ENCODE assay signal across 23 cellular contexts in genomic region chr2:180405520-180405919, GRCh38.
A peak's percentile ranks its signal among the peaks of the same experiment; 100 is the strongest.
DNase-seq lines count a peak whose midpoint lies in the region; ATAC-seq, FAIRE-seq and TF ChIP-seq lines count a peak whose summit lies in the region.
"Had no signal": no experiment of that assay in that cellular context is flagged by ENCODE, and none has a peak within 500 bp of the region (broad histone marks: within the 10 kb centered on the region; RNA-seq: fewer than 3 reads in every experiment).

No MANE protein-coding gene starts in this region.

- no peak for TF ChIP-seq CTCF in sigmoid colon (IDR thresholded peaks at IDR 0.05)
- no peak for TF ChIP-seq CTCF in omental fat pad (IDR thresholded peaks at IDR 0.05)

- no peak for TF ChIP-seq POLR2A in sigmoid colon (IDR thresholded peaks at IDR 0.05)

- ATAC-seq in GM19351 (IDR thresholded peaks at IDR 0.05; ENCODE audit: unreplicated experiment) (peak; percentile 63), HG02884 (IDR thresholded peaks at IDR 0.05; ENCODE audit: unreplicated experiment) (peak; percentile 47), HG03378 (IDR thresholded peaks at IDR 0.05; ENCODE audit: unreplicated experiment) (no peak), omental fat pad (ENCODE audit: low FRiP score) (no peak)
- ATAC-seq: Right ventricle myocardium inferior had no signal

- no peaks in the 10 kb centered on the region for H3K36me3 ChIP-seq in sigmoid colon
- H3K36me3 ChIP-seq: Peyer's patch had no signal

- WGBS in sigmoid colon, 2 donors, result 82 to 87% methylated on average over 3 of the region's 3 CpGs

- H3K4me3 ChIP-seq in sigmoid colon, result no peak overlapping the region
- H3K4me3 ChIP-seq: Peyer's patch, SK-N-MC had no signal

- intact Hi-C loops in sigmoid colon (cut with DNase I), result no loop called here

- H3K4me1 ChIP-seq in sigmoid colon, result no peaks in the 10 kb centered on the region
- H3K4me1 ChIP-seq: Peyer's patch had no signal

- no peak for TF ChIP-seq EP300 in sigmoid colon (IDR thresholded peaks at IDR 0.05)

- no peaks in the 10 kb centered on the region for H3K9me3 ChIP-seq in sigmoid colon
- H3K9me3 ChIP-seq: Peyer's patch had no signal

- no peaks in the 10 kb centered on the region for H3K27me3 ChIP-seq in sigmoid colon
- H3K27me3 ChIP-seq: Peyer's patch had no signal

- no peak overlapping the region for H3K27ac ChIP-seq in sigmoid colon
- H3K27ac ChIP-seq: Peyer's patch, SK-N-MC had no signal

- FAIRE-seq in GM18507 (lab: Jason Lieb, UNC), result peak; percentile 49
- FAIRE-seq: G401.6, HTR-8/SVneo had no signal

- DNase-seq in GM18507 (ENCODE audit: extremely low spot score, insufficient read length, low read depth), result no peak
- DNase-seq in NOMO-1 treated with DMSO at 0.1 percent for 48 hours (lab: John Stamatoyannopoulos, UW; ENCODE audit: unreplicated experiment), result peak; percentile 65
- no peak for DNase-seq in sigmoid colon
- DNase-seq in NCI-H69 (lab: John Stamatoyannopoulos, UW), result no peak
- no peak for DNase-seq in omental fat pad (ENCODE audit: low spot score)
- DNase-seq: C1 segment of cervical spinal cord, DND-41, HCEC 1CT, NCI-H1436, NCI-H2029, NCI-H2171, NCI-H446 treated with DMSO at 0.1 percent for 48 hours, NCI-H748 treated with DMSO at 0.1 percent for 48 hours, Peyer's patch, T-helper 1 cell, T1000 had no signal

Comparison
In these comparisons a context has a peak if more than half of its experiments do, and no peak if none do; other contexts are left out.
1. ATAC-seq: peak in GM19351 (single experiment) and HG02884 (single experiment); none in HG03378 (single experiment) and omental fat pad (single experiment).